Comparison of ENCODE assay signal across 29 cellular contexts in genomic region chrX:73867144-73867543, GRCh38. TPM values are rescaled to one million over a fixed set of nuclear protein-coding genes. Genes with fewer than 3 reads are reported as not detected.
DNase-seq lines count a peak whose midpoint lies in the region; ATAC-seq, FAIRE-seq and TF ChIP-seq lines count a peak whose summit lies in the region.
"Had no signal": no experiment of that assay in that cellular context is flagged by ENCODE, and none has a peak within 500 bp of the region (broad histone marks: within the 10 kb centered on the region; RNA-seq: fewer than 3 reads in every experiment).

No MANE protein-coding gene starts in this region.

- peaks cover 0 to 11% of the 10 kb centered on the region in 2 donors for H3K27me3 Mint-ChIP-seq in stimulated activated naive B cell treated with anti-CD40 and anti-IgM and Interleukin-4, amounts not matched to agents 10 μg/mL and 1 μg/mL and 100 μg/mL, for 72 hours
- H3K27me3 Mint-ChIP-seq: CD4-positive, alpha-beta memory T cell had no signal

- no peak overlapping the region for H3K27ac Mint-ChIP-seq in stimulated activated naive B cell treated with anti-CD40 and anti-IgM and Interleukin-4, amounts not matched to agents 10 μg/mL and 1 μg/mL and 100 μg/mL, for 72 hours
- H3K27ac Mint-ChIP-seq: CD14-positive monocyte; CD4-positive, alpha-beta memory T cell; CD4-positive, CD25-positive, alpha-beta regulatory T cell; CD8-positive, alpha-beta memory T cell had no signal

- H3K4me1 Mint-ChIP-seq in stimulated activated naive B cell treated with anti-CD40 and anti-IgM and Interleukin-4, amounts not matched to agents 10 μg/mL and 1 μg/mL and 100 μg/mL, for 72 hours, result no peaks in the 10 kb centered on the region
- H3K4me1 Mint-ChIP-seq: CD14-positive monocyte had no signal

- WGBS in small intestine, 3 donors, result 37 to 71% (median 42%) methylated on average over 6 of the region's 6 CpGs

- no peaks in the 10 kb centered on the region for H3K9me3 Mint-ChIP-seq in stimulated activated naive B cell treated with anti-CD40 and anti-IgM and Interleukin-4, amounts not matched to agents 10 μg/mL and 1 μg/mL and 100 μg/mL, for 72 hours
- H3K9me3 Mint-ChIP-seq: CD4-positive, CD25-positive, alpha-beta regulatory T cell; CD8-positive, alpha-beta memory T cell had no signal

- no peaks in the 10 kb centered on the region for H3K9me3 ChIP-seq in mucosa of descending colon
- H3K9me3 ChIP-seq in small intestine (ENCODE audit: control insufficient read depth, low read depth), result no peaks in the 10 kb centered on the region
- no peaks in the 10 kb centered on the region for H3K9me3 ChIP-seq in upper lobe of right lung
- H3K9me3 ChIP-seq: BE2C, BLaER1 had no signal

- no peak for FAIRE-seq in small intestine (lab: Jason Lieb, UNC)
- no peak for FAIRE-seq in frontal cortex (lab: Jason Lieb, UNC)
- FAIRE-seq: A204.1, GM12878, GM12892, GM18507, GM19239 had no signal

- TF ChIP-seq CTCF in mucosa of descending colon (IDR thresholded peaks at IDR 0.05) (no peak), upper lobe of right lung (IDR thresholded peaks at IDR 0.05) (no peak)

- no peak overlapping the region for H3K27ac ChIP-seq in small intestine (ENCODE audit: low read depth in 1 of 2, low read length in 1 of 2)
- no peak overlapping the region for H3K27ac ChIP-seq in upper lobe of right lung
- H3K27ac ChIP-seq: BLaER1 had no signal

- H3K4me3 Mint-ChIP-seq in stimulated activated naive B cell treated with anti-CD40 and anti-IgM and Interleukin-4, amounts not matched to agents 10 μg/mL and 1 μg/mL and 100 μg/mL, for 72 hours, result no peak overlapping the region
- H3K4me3 Mint-ChIP-seq: CD14-positive monocyte; CD4-positive, alpha-beta memory T cell; CD4-positive, CD25-positive, alpha-beta regulatory T cell; CD8-positive, alpha-beta memory T cell had no signal

- H3K36me3 ChIP-seq in mucosa of descending colon (ENCODE audit: low read depth) (no peaks in the 10 kb centered on the region), small intestine (ENCODE audit: control insufficient read depth in 2 of 2, insufficient read depth in 2 of 2, low read length in 2 of 2) (no peaks in the 10 kb centered on the region), upper lobe of right lung (no peaks in the 10 kb centered on the region)
- H3K36me3 ChIP-seq: BE2C, BLaER1 had no signal

- intact Hi-C loops in mucosa of descending colon (cut with DNase I, micrococcal nuclease), result no loop called here
- intact Hi-C loops in upper lobe of right lung (cut with DNase I), result no loop called here

- no peak overlapping the region for H3K4me3 ChIP-seq in mucosa of descending colon
- no peak overlapping the region for H3K4me3 ChIP-seq in small intestine (ENCODE audit: low read depth in 1 of 2, low read length in 2 of 2)
- H3K4me3 ChIP-seq in upper lobe of right lung, result no peak overlapping the region
- H3K4me3 ChIP-seq: BLaER1, GM12878 had no signal

- H3K27me3 ChIP-seq in small intestine (ENCODE audit: control insufficient read depth in 2 of 2, insufficient read depth in 2 of 2, low read length in 2 of 2) (no peaks in the 10 kb centered on the region), upper lobe of right lung (no peaks in the 10 kb centered on the region)
- H3K27me3 ChIP-seq: BE2C, BLaER1 had no signal

- H3K36me3 Mint-ChIP-seq in stimulated activated naive B cell treated with anti-CD40 and anti-IgM and Interleukin-4, amounts not matched to agents 10 μg/mL and 1 μg/mL and 100 μg/mL, for 72 hours, result no peaks in the 10 kb centered on the region
- H3K36me3 Mint-ChIP-seq: CD14-positive monocyte; CD4-positive, alpha-beta memory T cell; CD4-positive, CD25-positive, alpha-beta regulatory T cell; CD8-positive, alpha-beta memory T cell had no signal

- ATAC-seq in mucosa of descending colon (peak; percentile 60), upper lobe of right lung (no peak)
- ATAC-seq in stimulated activated naive B cell treated with anti-CD40 and anti-IgM and Interleukin-4, amounts not matched to agents 10 μg/mL and 1 μg/mL and 100 μg/mL, for 72 hours (replicated peaks), result no peak
- ATAC-seq: GM12878 had no signal

- H3K4me1 ChIP-seq in mucosa of descending colon (ENCODE audit: low read depth) (no peaks in the 10 kb centered on the region), small intestine (ENCODE audit: control insufficient read depth in 2 of 2, insufficient read depth in 1 of 2, low read depth in 1 of 2, low read length in 1 of 2) (no peaks in the 10 kb centered on the region), upper lobe of right lung (no peaks in the 10 kb centered on the region)
- H3K4me1 ChIP-seq: BE2C, BLaER1 had no signal

- DNase-seq in NCI-H226 (peak; percentile 48), mucosa of descending colon (no peak), small intestine (peak; percentile 54), upper lobe of right lung (no peak), frontal cortex (ENCODE audit: low spot score in 2 of 2) (no peak)
- no peak for DNase-seq in stimulated activated naive B cell treated with anti-CD40 and anti-IgM and Interleukin-4, amounts not matched to agents 10 μg/mL and 1 μg/mL and 100 μg/mL, for 72 hours
- DNase-seq: 8988T; ACHN; BE2C; C1 segment of cervical spinal cord; CD4-positive, alpha-beta memory T cell; CD4-positive, CD25-positive, alpha-beta regulatory T cell; CD8-positive, alpha-beta memory T cell; COR-L47; DMS 273 treated with DMSO at 0.1 percent for 48 hours; DMS153; DMS53; DMS79; DND-41; EL; GDM1 had no signal

RNA-seq across cellular contexts. Expression of gene XIST, which starts 14.6 kb away (rescaled TPM):
- 100 to 1,000 TPM in 1 of 3 donors, 1 to 10 TPM in 2; 1.1 to 231 (median 3.3) TPM for total RNA-seq in mucosa of descending colon
- polyA plus RNA-seq in small intestine, result 10 to 100 TPM in 1 of 3 donors, 1 to 10 TPM in 1, under 1 TPM in 1; 0.07 to 36.5 (median 2.5) TPM
- total RNA-seq in upper lobe of right lung, result 0.12 TPM
- 0.41 TPM for total RNA-seq in frontal cortex
- total RNA-seq: CD4-positive, alpha-beta memory T cell; CD8-positive, alpha-beta memory T cell; G401 had no signal

Comparison
In these comparisons a context has a peak if more than half of its experiments do, and no peak if none do; other contexts are left out.
1. DNase-seq: peak in NCI-H226 (single experiment) and small intestine (single experiment); none in mucosa of descending colon (0 of 3), upper lobe of right lung (single experiment), frontal cortex (0 of 2) and stimulated activated naive B cell treated with anti-CD40 and anti-IgM and Interleukin-4, amounts not matched to agents 10 μg/mL and 1 μg/mL and 100 μg/mL, for 72 hours (single experiment).